Comparison of ENCODE assay signal across 8 cellular contexts in the genomic region with DNA sequence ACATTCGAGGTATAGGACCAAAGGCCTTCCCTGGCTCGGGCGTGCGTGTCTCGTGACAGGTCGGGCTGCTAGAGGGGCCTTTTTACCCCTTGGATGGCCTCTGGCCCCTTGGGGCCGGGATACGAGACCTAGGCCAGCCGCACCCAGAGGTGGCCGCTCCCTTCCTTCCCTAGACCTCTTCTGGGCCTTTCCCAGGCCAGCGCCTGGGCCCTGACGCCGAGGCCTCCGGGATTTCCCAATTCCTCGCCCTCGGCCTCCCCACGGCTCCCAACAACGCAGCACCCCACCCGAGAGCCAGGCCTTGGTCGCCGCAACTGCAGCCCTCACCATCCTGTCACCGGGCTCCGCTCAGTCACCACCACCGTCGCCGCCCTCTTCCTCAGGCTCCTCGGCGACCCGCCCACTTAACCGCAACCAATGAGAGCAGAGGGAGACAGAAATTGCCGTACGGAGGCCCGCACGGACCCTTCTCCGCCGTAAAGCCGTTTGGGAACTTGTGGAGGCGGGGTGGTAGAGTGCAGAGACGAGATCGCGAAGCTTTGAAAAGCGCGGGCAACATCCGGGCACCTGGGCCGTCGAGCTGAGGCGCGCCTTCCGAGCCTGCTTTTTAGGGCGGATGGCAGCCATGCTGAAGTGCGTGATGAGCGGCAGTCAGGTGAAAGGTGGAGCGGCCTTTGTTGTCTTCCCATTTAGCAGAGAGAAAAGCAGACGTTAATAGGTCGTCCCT. TPM values are rescaled to one million over a fixed set of nuclear protein-coding genes. Genes with fewer than 3 reads are reported as not detected.
A peak's percentile ranks its signal among the peaks of the same experiment; 100 is the strongest.
DNase-seq lines count a peak whose midpoint lies in the region; ATAC-seq and TF ChIP-seq lines count a peak whose summit lies in the region.

TSS of gene RAD9B (plus strand) at position 610 of the 727 bp plus-strand sequence. CDS start at position 617, 7 bp downstream.
TSS of gene VPS29 (minus strand) at position 390 of the 727 bp plus-strand sequence. CDS start at position 330, 60 bp downstream.

- no peaks in the 10 kb centered on the region for H3K27me3 ChIP-seq in left ventricle myocardium inferior (ENCODE audit: low read depth)

- peak; percentile 88 for DNase-seq in NCI-H1694 (lab: John Stamatoyannopoulos, UW)
- peak; percentile 67 to 99 (median 94) for DNase-seq in amygdala (lab: John Stamatoyannopoulos, UW)
- peak; percentile 99 for DNase-seq in left ventricle myocardium inferior
- peak; percentile 94 for DNase-seq in progenitor cell of endocrine pancreas (ENCODE audit: low spot score, unreplicated experiment)
- peak; percentile 98 for DNase-seq in ureter (ENCODE audit: low spot score)

- H3K4me3 Mint-ChIP-seq in T-helper 1 cell treated with Interleukin-12 subunit alpha and Interleukin-12 subunit beta and Interleukin-4 antibody, amounts not matched to agents 30 μg/mL and 1 μg/mL, for 36 hours, result peak within 1 kb of the TSS; percentile 96
- H3K4me3 Mint-ChIP-seq in progenitor cell of endocrine pancreas (ENCODE audit: low read depth), result peak within 1 kb of the TSS; percentile 99

- H3K9me3 Mint-ChIP-seq in T-helper 1 cell treated with Interleukin-12 subunit alpha and Interleukin-12 subunit beta and Interleukin-4 antibody, amounts not matched to agents 30 μg/mL and 1 μg/mL, for 36 hours, result peaks cover 8% of the 10 kb centered on the region
- peaks cover 8% of the 10 kb centered on the region for H3K9me3 Mint-ChIP-seq in progenitor cell of endocrine pancreas (ENCODE audit: low read depth)

- ATAC-seq in GM18498 (IDR thresholded peaks at IDR 0.05; ENCODE audit: unreplicated experiment) (peak; percentile 95), HG02885 (IDR thresholded peaks at IDR 0.05; ENCODE audit: poor library complexity, unreplicated experiment) (peak; percentile 95)

- H3K27ac ChIP-seq in left ventricle myocardium inferior (replicated peaks), result peak within 1 kb of the TSS; percentile 93

- peak within 1 kb of the TSS; percentile 98 for H3K4me3 ChIP-seq in left ventricle myocardium inferior

- TF ChIP-seq CTCF in left ventricle myocardium inferior (IDR thresholded peaks at IDR 0.05; ENCODE audit: borderline replicate concordance), result no peak
- TF ChIP-seq CTCF in progenitor cell of endocrine pancreas (IDR thresholded peaks at IDR 0.05; ENCODE audit: unreplicated experiment), result no peak

- no peaks in the 10 kb centered on the region for H3K9me3 ChIP-seq in left ventricle myocardium inferior (replicated peaks)

- H3K27ac Mint-ChIP-seq in T-helper 1 cell treated with Interleukin-12 subunit alpha and Interleukin-12 subunit beta and Interleukin-4 antibody, amounts not matched to agents 30 μg/mL and 1 μg/mL, for 36 hours, result peak within 1 kb of the TSS; percentile 98
- peak within 1 kb of the TSS; percentile 98 for H3K27ac Mint-ChIP-seq in progenitor cell of endocrine pancreas

- no peaks in the 10 kb centered on the region for H3K36me3 ChIP-seq in left ventricle myocardium inferior

- peaks cover 4% of the 10 kb centered on the region for H3K27me3 Mint-ChIP-seq in T-helper 1 cell treated with Interleukin-12 subunit alpha and Interleukin-12 subunit beta and Interleukin-4 antibody, amounts not matched to agents 30 μg/mL and 1 μg/mL, for 36 hours (ENCODE audit: low read depth)
- H3K27me3 Mint-ChIP-seq in progenitor cell of endocrine pancreas, result peaks cover 3% of the 10 kb centered on the region

- H3K4me1 ChIP-seq in left ventricle myocardium inferior, result peaks cover 51% of the 10 kb centered on the region

- intact Hi-C loops in left ventricle myocardium inferior (cut with micrococcal nuclease), result no loop called here

- H3K36me3 Mint-ChIP-seq in T-helper 1 cell treated with Interleukin-12 subunit alpha and Interleukin-12 subunit beta and Interleukin-4 antibody, amounts not matched to agents 30 μg/mL and 1 μg/mL, for 36 hours (ENCODE audit: low read depth), result peaks cover 18% of the 10 kb centered on the region
- peaks cover 5% of the 10 kb centered on the region for H3K36me3 Mint-ChIP-seq in progenitor cell of endocrine pancreas (ENCODE audit: insufficient read depth)

- H3K4me1 Mint-ChIP-seq in T-helper 1 cell treated with Interleukin-12 subunit alpha and Interleukin-12 subunit beta and Interleukin-4 antibody, amounts not matched to agents 30 μg/mL and 1 μg/mL, for 36 hours (ENCODE audit: low read depth), result peaks cover 28% of the 10 kb centered on the region
- peaks cover 13% of the 10 kb centered on the region for H3K4me1 Mint-ChIP-seq in progenitor cell of endocrine pancreas (ENCODE audit: low read depth)

RNA-seq across cellular contexts. Expression of gene RAD9B, which starts in this region (rescaled TPM):
- 0.63 TPM for total RNA-seq in left ventricle myocardium inferior
- total RNA-seq in progenitor cell of endocrine pancreas, result 0.24 and 0.33 TPM in 2 replicates
- 0.57 TPM for total RNA-seq in ureter

RNA-seq across cellular contexts. Expression of gene VPS29, which starts in this region (rescaled TPM):
- total RNA-seq in left ventricle myocardium inferior (91.1 TPM), progenitor cell of endocrine pancreas (101 and 102 TPM in 2 replicates), ureter (120 TPM)

Comparison
In these comparisons a context has a peak if more than half of its experiments do, and no peak if none do; other contexts are left out.
1. Peak in every context shown above with its lines: DNase-seq, ATAC-seq, H3K4me3 ChIP-seq and H3K27ac ChIP-seq.